ENCODE assay signal across 10 cellular contexts in genomic region chr5:150508021-150508640, GRCh38. TPM values are rescaled to one million over a fixed set of nuclear protein-coding genes. Genes with fewer than 3 reads are reported as not detected.
A peak's percentile ranks its signal among the peaks of the same experiment; 100 is the strongest.
DNase-seq lines count a peak whose midpoint lies in the region; ATAC-seq, FAIRE-seq and TF ChIP-seq lines count a peak whose summit lies in the region.
"Had no signal": no experiment of that assay in that cellular context is flagged by ENCODE, and none has a peak within 500 bp of the region (broad histone marks: within the 10 kb centered on the region; RNA-seq: fewer than 3 reads in every experiment).

TSS of gene NDST1 (plus strand) at chr5:150508131. CDS start at chr5:150521255, 13,124 bp downstream.

- H3K27ac ChIP-seq in HCT116 (ENCODE audit: low read depth, low read length) (no peak within 1 kb of the TSS), right lobe of liver (peak within 1 kb of the TSS; percentile 87 to 93 (median 90)), small intestine (ENCODE audit: low read depth in 1 of 2, low read length in 1 of 2) (peak within 1 kb of the TSS; percentile 41 to 58)

- FAIRE-seq in small intestine (lab: Jason Lieb, UNC), result no peak

- no TSS peak for BruUV-seq in HCT116 (replicated peaks; lab: Mats Ljungman, UMichigan)

- peaks cover 75% of the 10 kb centered on the region for H3K79me2 ChIP-seq in HCT116 (ENCODE audit: insufficient read depth, low read length)

- H3K27me3 ChIP-seq in HCT116 (ENCODE audit: insufficient read depth, low read length) (no peaks in the 10 kb centered on the region), right lobe of liver (no peaks in the 10 kb centered on the region), small intestine (ENCODE audit: control insufficient read depth in 2 of 2, insufficient read depth in 2 of 2, low read length in 2 of 2) (no peaks in the 10 kb centered on the region)

- ATAC-seq in HCT116 (no peak), right lobe of liver (no peak)
- ATAC-seq: activated CD8-positive, alpha-beta T cell treated with anti-CD3 and anti-CD28 coated beads for 36 hours had no signal

- RAD21 ChIA-PET in HCT116 (lab: Charles Lee; ENCODE audit: low non-redundant PET in 1 of 2, low total read pairs in 2 of 2, uncharacterized antibody in 2 of 2, unreplicated experiment in 2 of 2), result no interaction called here

- H4K20me1 ChIP-seq in HCT116 (ENCODE audit: insufficient read depth), result no peaks in the 10 kb centered on the region; the same call in 1 of the 2 replicates

- H3K4me1 ChIP-seq in HCT116 (ENCODE audit: control insufficient read depth in 1 of 2, insufficient read depth in 2 of 2, low read length in 2 of 2) (peaks cover 8 to 36% of the 10 kb centered on the region in 2 experiments; a peak in 3 of 4 replicates), right lobe of liver (peaks cover 0 to 100% (median 52%) of the 10 kb centered on the region in 4 donors), small intestine (ENCODE audit: control insufficient read depth in 2 of 2, insufficient read depth in 1 of 2, low read depth in 1 of 2, low read length in 1 of 2) (peaks cover 27 to 33% of the 10 kb centered on the region in 2 donors)

- CTCF ChIA-PET in HCT116 (lab: Charles Lee), result no interaction called here

- TF ChIP-seq POLR2A in HCT116 (IDR thresholded peaks at IDR 0.05; ENCODE audit: borderline replicate concordance, extremely low read depth, insufficient read depth, insufficient read length) (no peak), right lobe of liver (IDR thresholded peaks at IDR 0.05) (no peak)

- POLR2A ChIA-PET in HCT116 (lab: Charles Lee), result no interaction called here

- intact Hi-C loops in HCT116 (cut with micrococcal nuclease), result no loop called here
- intact Hi-C loops in right lobe of liver (cut with DNase I), result no loop called here

- H3K4me2 ChIP-seq in HCT116 (ENCODE audit: low read length), result no peak within 1 kb of the TSS

- TF ChIP-seq CTCF in HCT116 (IDR thresholded peaks at IDR 0.05 in 2 of 3, conservative IDR thresholded peaks at IDR 0.05 in 1 of 3; ENCODE audit: borderline replicate concordance in 1 of 3, insufficient read depth in 1 of 3, low read depth in 2 of 3, low read length in 2 of 3) (no peak), right lobe of liver (IDR thresholded peaks at IDR 0.05) (no peak)

- H3K9me3 ChIP-seq in HCT116 (ENCODE audit: control insufficient read depth in 1 of 2, insufficient read depth in 1 of 2, low read depth in 1 of 2, low read length in 2 of 2) (no peaks in the 10 kb centered on the region), right lobe of liver (no peaks in the 10 kb centered on the region), small intestine (ENCODE audit: control insufficient read depth, low read depth) (no peaks in the 10 kb centered on the region)

- H3K36me3 ChIP-seq in HCT116 (ENCODE audit: control insufficient read depth in 1 of 2, insufficient read depth in 2 of 2, low read length in 2 of 2) (no peaks in the 10 kb centered on the region), right lobe of liver (no peaks in the 10 kb centered on the region), small intestine (ENCODE audit: control insufficient read depth in 2 of 2, insufficient read depth in 2 of 2, low read length in 2 of 2) (no peaks in the 10 kb centered on the region)

- H2AFZ ChIP-seq in HCT116 (ENCODE audit: low read depth, low read length, poor library complexity, severe bottlenecking), result no peak within 1 kb of the TSS

- no peak within 1 kb of the TSS for H3K9ac ChIP-seq in HCT116 (ENCODE audit: low read length)

- no peaks in the 10 kb centered on the region for H3K9me2 ChIP-seq in HCT116 (ENCODE audit: insufficient read depth)

- no peak for TF ChIP-seq RAD21 in HCT116 (IDR thresholded peaks at IDR 0.05; ENCODE audit: low read depth)

- no peak for DNase-seq in HCT116 (ENCODE audit: low read depth, low spot score)
- DNase-seq in dermis microvascular lymphatic vessel endothelial cell (ENCODE audit: low read depth in 2 of 2), result no peak
- DNase-seq in right lobe of liver, result peak in 1 of 3 donors; percentile 50
- no peak for DNase-seq in small intestine
- DNase-seq in NCI-H1105 treated with DMSO at 0.1 percent for 48 hours (lab: John Stamatoyannopoulos, UW), result no peak
- DNase-seq in cerebellar cortex (ENCODE audit: low spot score), result no peak
- DNase-seq in NOMO-1 treated with dmso at 0.1 percent for 144 hours (lab: John Stamatoyannopoulos, UW; ENCODE audit: unreplicated experiment), result no peak
- DNase-seq in activated CD4-positive, alpha-beta T cell treated with anti-CD3 and anti-CD28 coated beads for 1 hour, result no peak
- DNase-seq: activated CD8-positive, alpha-beta T cell treated with anti-CD3 and anti-CD28 coated beads for 36 hours; NCI-H526 treated with DMSO at 0.1 percent for 48 hours had no signal

- WGBS in right lobe of liver (ENCODE audit: insufficient coverage, low coverage, low lambda C conversion rate, missing lambda C conversion rate), result 40% methylated on average over 3 of the region's 11 CpGs
- 64 to 71% (median 65%) methylated on average over 11 of the region's 11 CpGs for WGBS in small intestine, 3 donors

- no peak within 1 kb of the TSS for H3K4me3 ChIP-seq in HCT116 (replicated peaks in 1 of 2; ENCODE audit: low read depth in 1 of 2, low read length in 2 of 2)
- H3K4me3 ChIP-seq in right lobe of liver, result peak within 1 kb of the TSS in 1 of 3 donors; percentile 13
- no peak within 1 kb of the TSS for H3K4me3 ChIP-seq in small intestine (ENCODE audit: low read depth in 1 of 2, low read length in 2 of 2)

TF ChIP-seq in HCT116, 20 proteins besides CTCF, POLR2A, EP300 and RAD21 (continues in another document):
- TF ChIP-seq SP1 (IDR thresholded peaks at IDR 0.05; ENCODE audit: low read depth), result no peak
- no peak for TF ChIP-seq JUND (IDR thresholded peaks at IDR 0.05)
- TF ChIP-seq ZFX (IDR thresholded peaks at IDR 0.05), result no peak
- TF ChIP-seq ATF3 (IDR thresholded peaks at IDR 0.05), result no peak
- TF ChIP-seq SIN3A (IDR thresholded peaks at IDR 0.05; ENCODE audit: low read depth), result no peak
- no peak for TF ChIP-seq CEBPB (IDR thresholded peaks at IDR 0.05; ENCODE audit: low read depth)
- no peak for TF ChIP-seq FOSL1 (IDR thresholded peaks at IDR 0.05; ENCODE audit: low read depth)
- no peak for TF ChIP-seq ZNF274 (IDR thresholded peaks at IDR 0.05; ENCODE audit: low read depth, low read length)
- no peak for TF ChIP-seq CBX3 (IDR thresholded peaks at IDR 0.05; ENCODE audit: low read depth)
- TF ChIP-seq ELF1 (IDR thresholded peaks at IDR 0.05; ENCODE audit: borderline replicate concordance, low read depth), result no peak
- TF ChIP-seq EGR1 (IDR thresholded peaks at IDR 0.05; ENCODE audit: low read depth), result no peak
- no peak for TF ChIP-seq REST (IDR thresholded peaks at IDR 0.05; ENCODE audit: low read depth)
- no peak for TF ChIP-seq POLR2AphosphoS5 (IDR thresholded peaks at IDR 0.05; ENCODE audit: low read depth, low read length)
- TF ChIP-seq YY1 (IDR thresholded peaks at IDR 0.05; ENCODE audit: extremely low read depth, insufficient replicate concordance, low read depth, low read length), result no peak
- TF ChIP-seq ZBTB33 (IDR thresholded peaks at IDR 0.05; ENCODE audit: extremely low read depth, insufficient replicate concordance, low read length), result no peak
- TF ChIP-seq TCF7L2 (IDR thresholded peaks at IDR 0.05; ENCODE audit: borderline replicate concordance, extremely low read depth, insufficient read depth, insufficient read length), result no peak

RNA-seq across cellular contexts. Expression of gene NDST1, which starts in this region (rescaled TPM):
- total RNA-seq in HCT116 (2021; ENCODE audit: unreplicated experiment) (33.1 TPM), dermis microvascular lymphatic vessel endothelial cell (22.3 and 35.3 TPM in 2 replicates), right lobe of liver (10 to 100 TPM; 38.1 to 97.5 (median 76.0) TPM)
- 14.9 and 19.5 TPM in 2 replicates for polyA plus RNA-seq in HCT116 (2012)
- 10 to 100 TPM in 2 of 3 donors, 1 to 10 TPM in 1; 7.4 to 26.2 (median 15.7) TPM for polyA plus RNA-seq in small intestine
